1 cellular context compared by ENCODE assay signal in the genomic region with DNA sequence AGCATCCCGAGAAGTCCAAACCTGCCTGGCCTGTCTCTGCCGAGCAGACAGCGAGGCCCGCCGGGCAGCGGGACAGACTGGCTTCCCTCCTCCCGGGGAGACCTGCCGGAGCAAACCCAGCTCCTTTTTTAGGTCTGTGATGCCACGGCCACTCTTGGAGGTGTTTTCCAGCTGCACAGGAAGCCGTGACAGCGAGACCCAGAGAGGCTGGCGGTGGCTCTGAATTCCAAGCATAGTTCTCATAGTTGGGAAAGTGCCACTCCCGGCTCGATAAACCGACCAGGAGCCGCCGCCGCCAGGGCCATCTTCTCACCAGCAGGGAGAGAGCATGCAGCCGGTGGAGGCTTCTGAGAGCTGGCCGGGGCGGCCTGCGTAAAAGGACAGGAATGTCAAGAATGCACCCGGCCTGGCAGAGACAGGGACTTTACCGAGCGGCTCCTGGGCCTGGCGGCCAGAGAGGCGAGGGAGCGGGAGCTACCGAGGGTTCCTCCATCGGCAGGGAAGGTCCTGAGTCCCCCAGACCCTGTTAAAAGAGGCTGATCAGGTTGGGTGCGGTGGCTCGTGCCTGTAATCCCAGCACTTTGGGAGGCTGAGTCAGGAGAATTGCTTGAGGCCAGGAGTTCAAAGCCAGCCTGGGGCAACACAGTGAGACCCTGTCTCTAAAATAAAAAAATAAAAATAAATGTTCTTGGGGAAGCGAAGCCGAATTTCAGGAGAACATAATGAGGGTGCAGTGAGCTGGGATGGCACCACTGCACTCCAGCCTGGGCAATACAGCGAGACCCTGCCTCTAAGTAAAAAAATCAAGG.
TF ChIP-seq lines count a peak whose summit lies in the region.

No MANE protein-coding gene starts in this region.

TF ChIP-seq in HepG2, 621 proteins besides CTCF, POLR2A, EP300 and RAD21 (continued from another document and continues in another):
- TF ChIP-seq, protein P1, sequence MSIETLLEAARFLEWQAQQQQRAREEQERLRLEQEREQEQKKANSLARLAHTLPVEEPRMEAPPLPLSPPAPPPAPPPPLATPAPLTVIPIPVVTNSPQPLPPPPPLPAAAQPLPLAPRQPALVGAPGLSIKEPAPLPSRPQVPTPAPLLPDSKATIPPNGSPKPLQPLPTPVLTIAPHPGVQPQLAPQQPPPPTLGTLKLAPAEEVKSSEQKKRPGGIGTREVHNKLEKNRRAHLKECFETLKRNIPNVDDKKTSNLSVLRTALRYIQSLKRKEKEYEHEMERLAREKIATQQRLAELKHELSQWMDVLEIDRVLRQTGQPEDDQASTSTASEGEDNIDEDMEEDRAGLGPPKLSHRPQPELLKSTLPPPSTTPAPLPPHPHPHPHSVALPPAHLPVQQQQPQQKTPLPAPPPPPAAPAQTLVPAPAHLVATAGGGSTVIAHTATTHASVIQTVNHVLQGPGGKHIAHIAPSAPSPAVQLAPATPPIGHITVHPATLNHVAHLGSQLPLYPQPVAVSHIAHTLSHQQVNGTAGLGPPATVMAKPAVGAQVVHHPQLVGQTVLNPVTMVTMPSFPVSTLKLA (IDR thresholded peaks at IDR 0.05), result peak; percentile 43
- TF ChIP-seq, protein P2, sequence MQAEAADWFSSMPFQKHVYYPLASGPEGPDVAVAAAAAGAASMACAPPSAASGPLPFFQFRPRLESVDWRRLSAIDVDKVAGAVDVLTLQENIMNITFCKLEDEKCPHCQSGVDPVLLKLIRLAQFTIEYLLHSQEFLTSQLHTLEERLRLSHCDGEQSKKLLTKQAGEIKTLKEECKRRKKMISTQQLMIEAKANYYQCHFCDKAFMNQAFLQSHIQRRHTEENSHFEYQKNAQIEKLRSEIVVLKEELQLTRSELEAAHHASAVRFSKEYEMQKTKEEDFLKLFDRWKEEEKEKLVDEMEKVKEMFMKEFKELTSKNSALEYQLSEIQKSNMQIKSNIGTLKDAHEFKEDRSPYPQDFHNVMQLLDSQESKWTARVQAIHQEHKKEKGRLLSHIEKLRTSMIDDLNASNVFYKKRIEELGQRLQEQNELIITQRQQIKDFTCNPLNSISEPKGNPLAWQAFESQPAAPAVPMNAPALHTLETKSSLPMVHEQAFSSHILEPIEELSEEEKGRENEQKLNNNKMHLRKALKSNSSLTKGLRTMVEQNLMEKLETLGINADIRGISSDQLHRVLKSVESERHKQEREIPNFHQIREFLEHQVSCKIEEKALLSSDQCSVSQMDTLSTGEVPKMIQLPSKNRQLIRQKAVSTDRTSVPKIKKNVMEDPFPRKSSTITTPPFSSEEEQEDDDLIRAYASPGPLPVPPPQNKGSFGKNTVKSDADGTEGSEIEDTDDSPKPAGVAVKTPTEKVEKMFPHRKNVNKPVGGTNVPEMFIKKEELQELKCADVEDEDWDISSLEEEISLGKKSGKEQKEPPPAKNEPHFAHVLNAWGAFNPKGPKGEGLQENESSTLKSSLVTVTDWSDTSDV (CRISPR knock-in tag; IDR thresholded peaks at IDR 0.05), result no peak
- TF ChIP-seq, protein P3, sequence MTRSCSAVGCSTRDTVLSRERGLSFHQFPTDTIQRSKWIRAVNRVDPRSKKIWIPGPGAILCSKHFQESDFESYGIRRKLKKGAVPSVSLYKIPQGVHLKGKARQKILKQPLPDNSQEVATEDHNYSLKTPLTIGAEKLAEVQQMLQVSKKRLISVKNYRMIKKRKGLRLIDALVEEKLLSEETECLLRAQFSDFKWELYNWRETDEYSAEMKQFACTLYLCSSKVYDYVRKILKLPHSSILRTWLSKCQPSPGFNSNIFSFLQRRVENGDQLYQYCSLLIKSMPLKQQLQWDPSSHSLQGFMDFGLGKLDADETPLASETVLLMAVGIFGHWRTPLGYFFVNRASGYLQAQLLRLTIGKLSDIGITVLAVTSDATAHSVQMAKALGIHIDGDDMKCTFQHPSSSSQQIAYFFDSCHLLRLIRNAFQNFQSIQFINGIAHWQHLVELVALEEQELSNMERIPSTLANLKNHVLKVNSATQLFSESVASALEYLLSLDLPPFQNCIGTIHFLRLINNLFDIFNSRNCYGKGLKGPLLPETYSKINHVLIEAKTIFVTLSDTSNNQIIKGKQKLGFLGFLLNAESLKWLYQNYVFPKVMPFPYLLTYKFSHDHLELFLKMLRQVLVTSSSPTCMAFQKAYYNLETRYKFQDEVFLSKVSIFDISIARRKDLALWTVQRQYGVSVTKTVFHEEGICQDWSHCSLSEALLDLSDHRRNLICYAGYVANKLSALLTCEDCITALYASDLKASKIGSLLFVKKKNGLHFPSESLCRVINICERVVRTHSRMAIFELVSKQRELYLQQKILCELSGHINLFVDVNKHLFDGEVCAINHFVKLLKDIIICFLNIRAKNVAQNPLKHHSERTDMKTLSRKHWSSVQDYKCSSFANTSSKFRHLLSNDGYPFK (CRISPR knock-in tag; IDR thresholded peaks at IDR 0.05; ENCODE audit: borderline replicate concordance), result peak; percentile 64; the same call in 1 of the 2 replicates
- TF ChIP-seq ZNF317 (CRISPR knock-in tag; IDR thresholded peaks at IDR 0.05) (peak; percentile 50; the same call in 1 of the 2 replicates), GATA4 (IDR thresholded peaks at IDR 0.05; ENCODE audit: borderline replicate concordance, low read depth) (no peak; the same call in 1 of the 2 replicates), GABPA (IDR thresholded peaks at IDR 0.05; ENCODE audit: low read depth, low read length) (no peak), GABPA (CRISPR knock-in tag; IDR thresholded peaks at IDR 0.05; ENCODE audit: low read depth) (0 out of 2 replicates have a peak, but pooled peaks have one; percentile 29), ZNF431 (CRISPR knock-in tag; IDR thresholded peaks at IDR 0.05; ENCODE audit: borderline replicate concordance, low read depth) (no peak), HHEX (CRISPR knock-in tag; IDR thresholded peaks at IDR 0.05) (no peak), MTF1 (CRISPR knock-in tag; IDR thresholded peaks at IDR 0.05) (no peak), ASH2L (IDR thresholded peaks at IDR 0.05; ENCODE audit: insufficient read length, low read depth, low read length) (no peak), ZNF12 (CRISPR knock-in tag; IDR thresholded peaks at IDR 0.05) (peak; percentile 25; the same call in 1 of the 2 replicates), GTF3A (CRISPR knock-in tag; conservative IDR thresholded peaks at IDR 0.05) (no peak), TCF7 (IDR thresholded peaks at IDR 0.05; ENCODE audit: low read depth) (peak; percentile 38), NR2F2 (IDR thresholded peaks at IDR 0.05; ENCODE audit: borderline replicate concordance, low read depth) (peak; percentile 42; the same call in 1 of the 2 replicates), ZSCAN20 (CRISPR knock-in tag; IDR thresholded peaks at IDR 0.05; ENCODE audit: borderline replicate concordance) (0 out of 2 replicates have a peak, but pooled peaks have one; percentile 44), MBNL3 (CRISPR knock-in tag; conservative IDR thresholded peaks at IDR 0.05) (no peak), CAMTA2 (CRISPR knock-in tag; IDR thresholded peaks at IDR 0.05; ENCODE audit: borderline replicate concordance) (no peak), ZSCAN29 (CRISPR knock-in tag; conservative IDR thresholded peaks at IDR 0.05) (peak; percentile 76), MED1 (CRISPR knock-in tag; IDR thresholded peaks at IDR 0.05) (peak; percentile 92), TAF1 (CRISPR knock-in tag; IDR thresholded peaks at IDR 0.05) (no peak; the same call in 1 of the 2 replicates), REL (CRISPR knock-in tag; conservative IDR thresholded peaks at IDR 0.05) (no peak), ZC3H4 (CRISPR knock-in tag; IDR thresholded peaks at IDR 0.05; ENCODE audit: borderline replicate concordance) (no peak), CHD2 (IDR thresholded peaks at IDR 0.05; ENCODE audit: low read depth, low read length) (peak; percentile 49; the same call in 1 of the 2 replicates), RBM39 (IDR thresholded peaks at IDR 0.05; ENCODE audit: low read depth, low read length, poor library complexity, severe bottlenecking) (peak; percentile 57), ZNF468 (CRISPR knock-in tag; IDR thresholded peaks at IDR 0.05) (no peak), PHF20 (CRISPR knock-in tag; IDR thresholded peaks at IDR 0.05) (no peak)
- TF ChIP-seq, protein P4, sequence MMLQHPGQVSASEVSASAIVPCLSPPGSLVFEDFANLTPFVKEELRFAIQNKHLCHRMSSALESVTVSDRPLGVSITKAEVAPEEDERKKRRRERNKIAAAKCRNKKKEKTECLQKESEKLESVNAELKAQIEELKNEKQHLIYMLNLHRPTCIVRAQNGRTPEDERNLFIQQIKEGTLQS (CRISPR knock-in tag; IDR thresholded peaks at IDR 0.05), result peak; percentile 90
- TF ChIP-seq, protein P5, sequence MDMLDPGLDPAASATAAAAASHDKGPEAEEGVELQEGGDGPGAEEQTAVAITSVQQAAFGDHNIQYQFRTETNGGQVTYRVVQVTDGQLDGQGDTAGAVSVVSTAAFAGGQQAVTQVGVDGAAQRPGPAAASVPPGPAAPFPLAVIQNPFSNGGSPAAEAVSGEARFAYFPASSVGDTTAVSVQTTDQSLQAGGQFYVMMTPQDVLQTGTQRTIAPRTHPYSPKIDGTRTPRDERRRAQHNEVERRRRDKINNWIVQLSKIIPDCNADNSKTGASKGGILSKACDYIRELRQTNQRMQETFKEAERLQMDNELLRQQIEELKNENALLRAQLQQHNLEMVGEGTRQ (IDR thresholded peaks at IDR 0.05; ENCODE audit: low read depth, low read length), result no peak
- TF ChIP-seq, protein P5 (CRISPR knock-in tag; IDR thresholded peaks at IDR 0.05; ENCODE audit: borderline replicate concordance), result no peak
- TF ChIP-seq, protein P6, sequence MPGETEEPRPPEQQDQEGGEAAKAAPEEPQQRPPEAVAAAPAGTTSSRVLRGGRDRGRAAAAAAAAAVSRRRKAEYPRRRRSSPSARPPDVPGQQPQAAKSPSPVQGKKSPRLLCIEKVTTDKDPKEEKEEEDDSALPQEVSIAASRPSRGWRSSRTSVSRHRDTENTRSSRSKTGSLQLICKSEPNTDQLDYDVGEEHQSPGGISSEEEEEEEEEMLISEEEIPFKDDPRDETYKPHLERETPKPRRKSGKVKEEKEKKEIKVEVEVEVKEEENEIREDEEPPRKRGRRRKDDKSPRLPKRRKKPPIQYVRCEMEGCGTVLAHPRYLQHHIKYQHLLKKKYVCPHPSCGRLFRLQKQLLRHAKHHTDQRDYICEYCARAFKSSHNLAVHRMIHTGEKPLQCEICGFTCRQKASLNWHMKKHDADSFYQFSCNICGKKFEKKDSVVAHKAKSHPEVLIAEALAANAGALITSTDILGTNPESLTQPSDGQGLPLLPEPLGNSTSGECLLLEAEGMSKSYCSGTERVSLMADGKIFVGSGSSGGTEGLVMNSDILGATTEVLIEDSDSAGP (CRISPR knock-in tag; IDR thresholded peaks at IDR 0.05; ENCODE audit: borderline replicate concordance), result peak; percentile 77; the same call in 1 of the 2 replicates
- TF ChIP-seq, protein P7, sequence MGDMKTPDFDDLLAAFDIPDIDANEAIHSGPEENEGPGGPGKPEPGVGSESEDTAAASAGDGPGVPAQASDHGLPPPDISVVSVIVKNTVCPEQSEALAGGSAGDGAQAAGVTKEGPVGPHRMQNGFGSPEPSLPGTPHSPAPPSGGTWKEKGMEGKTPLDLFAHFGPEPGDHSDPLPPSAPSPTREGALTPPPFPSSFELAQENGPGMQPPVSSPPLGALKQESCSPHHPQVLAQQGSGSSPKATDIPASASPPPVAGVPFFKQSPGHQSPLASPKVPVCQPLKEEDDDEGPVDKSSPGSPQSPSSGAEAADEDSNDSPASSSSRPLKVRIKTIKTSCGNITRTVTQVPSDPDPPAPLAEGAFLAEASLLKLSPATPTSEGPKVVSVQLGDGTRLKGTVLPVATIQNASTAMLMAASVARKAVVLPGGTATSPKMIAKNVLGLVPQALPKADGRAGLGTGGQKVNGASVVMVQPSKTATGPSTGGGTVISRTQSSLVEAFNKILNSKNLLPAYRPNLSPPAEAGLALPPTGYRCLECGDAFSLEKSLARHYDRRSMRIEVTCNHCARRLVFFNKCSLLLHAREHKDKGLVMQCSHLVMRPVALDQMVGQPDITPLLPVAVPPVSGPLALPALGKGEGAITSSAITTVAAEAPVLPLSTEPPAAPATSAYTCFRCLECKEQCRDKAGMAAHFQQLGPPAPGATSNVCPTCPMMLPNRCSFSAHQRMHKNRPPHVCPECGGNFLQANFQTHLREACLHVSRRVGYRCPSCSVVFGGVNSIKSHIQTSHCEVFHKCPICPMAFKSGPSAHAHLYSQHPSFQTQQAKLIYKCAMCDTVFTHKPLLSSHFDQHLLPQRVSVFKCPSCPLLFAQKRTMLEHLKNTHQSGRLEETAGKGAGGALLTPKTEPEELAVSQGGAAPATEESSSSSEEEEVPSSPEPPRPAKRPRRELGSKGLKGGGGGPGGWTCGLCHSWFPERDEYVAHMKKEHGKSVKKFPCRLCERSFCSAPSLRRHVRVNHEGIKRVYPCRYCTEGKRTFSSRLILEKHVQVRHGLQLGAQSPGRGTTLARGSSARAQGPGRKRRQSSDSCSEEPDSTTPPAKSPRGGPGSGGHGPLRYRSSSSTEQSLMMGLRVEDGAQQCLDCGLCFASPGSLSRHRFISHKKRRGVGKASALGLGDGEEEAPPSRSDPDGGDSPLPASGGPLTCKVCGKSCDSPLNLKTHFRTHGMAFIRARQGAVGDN (CRISPR knock-in tag; IDR thresholded peaks at IDR 0.05), result peak; percentile 96
- TF ChIP-seq, protein P8, sequence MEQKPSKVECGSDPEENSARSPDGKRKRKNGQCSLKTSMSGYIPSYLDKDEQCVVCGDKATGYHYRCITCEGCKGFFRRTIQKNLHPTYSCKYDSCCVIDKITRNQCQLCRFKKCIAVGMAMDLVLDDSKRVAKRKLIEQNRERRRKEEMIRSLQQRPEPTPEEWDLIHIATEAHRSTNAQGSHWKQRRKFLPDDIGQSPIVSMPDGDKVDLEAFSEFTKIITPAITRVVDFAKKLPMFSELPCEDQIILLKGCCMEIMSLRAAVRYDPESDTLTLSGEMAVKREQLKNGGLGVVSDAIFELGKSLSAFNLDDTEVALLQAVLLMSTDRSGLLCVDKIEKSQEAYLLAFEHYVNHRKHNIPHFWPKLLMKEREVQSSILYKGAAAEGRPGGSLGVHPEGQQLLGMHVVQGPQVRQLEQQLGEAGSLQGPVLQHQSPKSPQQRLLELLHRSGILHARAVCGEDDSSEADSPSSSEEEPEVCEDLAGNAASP (CRISPR knock-in tag; IDR thresholded peaks at IDR 0.05; ENCODE audit: borderline replicate concordance), result peak; percentile 90
- TF ChIP-seq, protein P9, sequence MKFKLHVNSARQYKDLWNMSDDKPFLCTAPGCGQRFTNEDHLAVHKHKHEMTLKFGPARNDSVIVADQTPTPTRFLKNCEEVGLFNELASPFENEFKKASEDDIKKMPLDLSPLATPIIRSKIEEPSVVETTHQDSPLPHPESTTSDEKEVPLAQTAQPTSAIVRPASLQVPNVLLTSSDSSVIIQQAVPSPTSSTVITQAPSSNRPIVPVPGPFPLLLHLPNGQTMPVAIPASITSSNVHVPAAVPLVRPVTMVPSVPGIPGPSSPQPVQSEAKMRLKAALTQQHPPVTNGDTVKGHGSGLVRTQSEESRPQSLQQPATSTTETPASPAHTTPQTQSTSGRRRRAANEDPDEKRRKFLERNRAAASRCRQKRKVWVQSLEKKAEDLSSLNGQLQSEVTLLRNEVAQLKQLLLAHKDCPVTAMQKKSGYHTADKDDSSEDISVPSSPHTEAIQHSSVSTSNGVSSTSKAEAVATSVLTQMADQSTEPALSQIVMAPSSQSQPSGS (CRISPR knock-in tag; IDR thresholded peaks at IDR 0.05), result peak; percentile 89
